In the genomic region with DNA sequence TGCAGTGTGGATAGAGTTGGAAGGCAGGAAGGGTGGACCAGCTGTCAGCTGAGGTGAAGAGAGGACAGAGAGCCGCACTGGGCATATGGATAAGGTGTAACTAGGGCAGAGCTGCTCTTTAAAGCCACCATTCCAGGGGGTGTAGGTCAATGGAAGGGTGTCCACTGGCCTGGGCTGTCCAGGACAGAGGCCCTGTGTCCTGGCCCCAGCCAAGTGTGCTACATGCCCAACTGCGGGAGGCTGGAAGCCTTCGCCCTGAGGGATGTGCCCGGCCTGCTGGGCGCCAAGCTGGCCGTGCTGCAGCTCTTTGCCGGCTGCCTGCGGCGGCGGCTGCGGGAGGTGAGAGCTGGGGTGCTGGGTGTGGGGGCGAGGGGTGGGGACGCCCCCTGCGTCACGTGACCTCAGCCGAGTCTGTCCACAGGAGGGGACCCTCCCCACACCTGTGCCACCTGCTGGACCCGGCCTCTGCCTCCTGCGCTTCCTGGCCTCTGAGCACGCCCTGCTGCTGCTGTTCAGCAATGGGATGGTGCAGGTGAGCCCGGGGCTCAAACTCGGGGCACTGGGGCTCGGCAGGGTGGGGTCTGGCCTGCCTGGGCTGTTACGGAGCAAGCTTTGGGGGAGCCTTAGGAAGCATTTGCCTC, we compare ENCODE assay signal across 1 cellular context.
TF ChIP-seq lines count a peak whose summit lies in the region.

No MANE protein-coding gene starts in this region.

TF ChIP-seq in HepG2, 621 proteins besides CTCF, POLR2A, EP300 and RAD21:
- TF ChIP-seq PAWR (CRISPR knock-in tag; IDR thresholded peaks at IDR 0.05; ENCODE audit: borderline replicate concordance) (no peak), AGO2 (optimal IDR thresholded peaks at IDR 0.05; ENCODE audit: low read depth, low read length) (peak; percentile 49)
- TF ChIP-seq, protein P1, sequence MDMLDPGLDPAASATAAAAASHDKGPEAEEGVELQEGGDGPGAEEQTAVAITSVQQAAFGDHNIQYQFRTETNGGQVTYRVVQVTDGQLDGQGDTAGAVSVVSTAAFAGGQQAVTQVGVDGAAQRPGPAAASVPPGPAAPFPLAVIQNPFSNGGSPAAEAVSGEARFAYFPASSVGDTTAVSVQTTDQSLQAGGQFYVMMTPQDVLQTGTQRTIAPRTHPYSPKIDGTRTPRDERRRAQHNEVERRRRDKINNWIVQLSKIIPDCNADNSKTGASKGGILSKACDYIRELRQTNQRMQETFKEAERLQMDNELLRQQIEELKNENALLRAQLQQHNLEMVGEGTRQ (IDR thresholded peaks at IDR 0.05; ENCODE audit: low read depth, low read length): peak; percentile 12; the same call in 1 of the 2 replicates
- TF ChIP-seq, protein P1 (CRISPR knock-in tag; IDR thresholded peaks at IDR 0.05; ENCODE audit: borderline replicate concordance): no peak
TF ChIP-seq in HepG2: peak in this region for 2.
